Comparison of ENCODE assay signal across 1 cellular context in the genomic region with DNA sequence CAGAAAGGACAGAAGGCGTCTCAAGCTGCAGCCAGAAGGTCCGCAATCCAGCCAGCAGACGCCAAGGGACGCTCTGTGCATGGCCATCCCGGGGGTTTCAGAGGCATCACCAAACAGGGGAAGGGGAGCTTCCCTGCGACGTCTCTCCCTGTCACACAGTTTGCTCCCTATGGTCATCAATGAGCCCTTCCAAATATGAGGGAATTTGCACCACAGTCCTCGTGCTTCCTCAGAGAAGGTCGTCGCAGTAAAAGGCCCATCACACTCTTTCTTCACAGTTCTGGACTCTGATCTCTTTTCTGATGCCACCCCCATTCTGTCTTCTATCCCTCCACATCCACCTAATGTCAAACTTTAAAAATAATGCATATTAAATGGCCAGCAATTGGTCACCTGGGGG.
TF ChIP-seq lines count a peak whose summit lies in the region.

No MANE protein-coding gene starts in this region.

TF ChIP-seq in IMR-90, 13 proteins besides CTCF, POLR2A, EP300 and RAD21:
- TF ChIP-seq MAZ (IDR thresholded peaks at IDR 0.05; ENCODE audit: borderline replicate concordance, low read depth, low read length), result no peak
